Comparison of ENCODE assay signal across 10 cellular contexts in genomic region chr1:207890136-207890738, GRCh38. TPM values are rescaled to one million over a fixed set of nuclear protein-coding genes. Genes with fewer than 3 reads are reported as not detected.
A peak's percentile ranks its signal among the peaks of the same experiment; 100 is the strongest.
DNase-seq lines count a peak whose midpoint lies in the region; TF ChIP-seq lines count a peak whose summit lies in the region.
"Had no signal": no experiment of that assay in that cellular context is flagged by ENCODE, and none has a peak within 500 bp of the region (broad histone marks: within the 10 kb centered on the region; RNA-seq: fewer than 3 reads in every experiment).

No MANE protein-coding gene starts in this region.

- H4K20me1 ChIP-seq in MM.1S (ENCODE audit: insufficient read depth, low read length), result no peaks in the 10 kb centered on the region

- no peaks in the 10 kb centered on the region for H3K27me3 ChIP-seq in MM.1S (replicated peaks; ENCODE audit: insufficient read depth, low read length)

- H3F3A ChIP-seq in MM.1S (ENCODE audit: insufficient read depth, low read length), result no peaks in the 10 kb centered on the region

- no peaks in the 10 kb centered on the region for H3K9me2 ChIP-seq in MM.1S (replicated peaks; ENCODE audit: insufficient read depth, low read length)

- no peak overlapping the region for H3K9ac ChIP-seq in MM.1S (ENCODE audit: low read length)

- no peaks in the 10 kb centered on the region for H3K79me2 ChIP-seq in MM.1S (ENCODE audit: low read length)

- no peak for TF ChIP-seq CTCF in MM.1S (IDR thresholded peaks at IDR 0.05; ENCODE audit: low read length)

- peaks cover 12% of the 10 kb centered on the region for H3K4me1 ChIP-seq in MM.1S (ENCODE audit: low read length)

- H3K9me3 ChIP-seq in MM.1S (replicated peaks; ENCODE audit: insufficient read depth, low read length), result no peaks in the 10 kb centered on the region

- DNase-seq in A172 (ENCODE audit: low spot score), result peak; percentile 81
- no peak for DNase-seq in MM.1S
- peak; percentile 90 to 99 for DNase-seq in dermis microvascular lymphatic vessel endothelial cell (ENCODE audit: low read depth in 2 of 2)
- peak; percentile 16 for DNase-seq in midbrain (lab: John Stamatoyannopoulos, UW)
- DNase-seq in NCI-H1694 treated with DMSO at 0.1 percent for 48 hours (lab: John Stamatoyannopoulos, UW), result no peak
- no peak for DNase-seq in NCI-H1105 (lab: John Stamatoyannopoulos, UW)
- DNase-seq in HuH-7.5 (ENCODE audit: low spot score), result no peak
- no peak for DNase-seq in amniotic stem cell (lab: John Stamatoyannopoulos, UW)
- DNase-seq: CD4-positive, CD25-positive, alpha-beta regulatory T cell had no signal

- H3K36me3 ChIP-seq in MM.1S (replicated peaks; ENCODE audit: insufficient read depth, low read length), result no peaks in the 10 kb centered on the region

- H3K4me2 ChIP-seq in MM.1S (ENCODE audit: low read depth, low read length), result peak overlapping the region; percentile 3; the same call in 1 of the 2 replicates

- H3K27ac ChIP-seq in MM.1S (ENCODE audit: low read length), result no peak overlapping the region
- H3K27ac ChIP-seq: SK-N-MC had no signal

- H2AFZ ChIP-seq in MM.1S (ENCODE audit: low read length), result no peak overlapping the region

- no peak overlapping the region for H3K4me3 ChIP-seq in MM.1S (ENCODE audit: low read length)
- H3K4me3 ChIP-seq: SK-N-MC had no signal

RNA-seq across cellular contexts. Expression of gene CD34, which starts 20.7 kb away (rescaled TPM):
- total RNA-seq in A172 (2014; rRNA removed; shearing (Covaris generic)), result 0.22 and 0.76 TPM in 2 replicates
- 12.6 and 19.8 TPM in 2 replicates for total RNA-seq in dermis microvascular lymphatic vessel endothelial cell

Comparison
In these comparisons a context has a peak if more than half of its experiments do, and no peak if none do; other contexts are left out.
1. DNase-seq: peak in A172 (single experiment), dermis microvascular lymphatic vessel endothelial cell (2 of 2) and midbrain (single experiment); none in MM.1S (single experiment), NCI-H1694 treated with DMSO at 0.1 percent for 48 hours (single experiment), NCI-H1105 (single experiment), HuH-7.5 (single experiment) and amniotic stem cell (single experiment).